Comparison of ENCODE assay signal across 1 cellular context in the genomic region with DNA sequence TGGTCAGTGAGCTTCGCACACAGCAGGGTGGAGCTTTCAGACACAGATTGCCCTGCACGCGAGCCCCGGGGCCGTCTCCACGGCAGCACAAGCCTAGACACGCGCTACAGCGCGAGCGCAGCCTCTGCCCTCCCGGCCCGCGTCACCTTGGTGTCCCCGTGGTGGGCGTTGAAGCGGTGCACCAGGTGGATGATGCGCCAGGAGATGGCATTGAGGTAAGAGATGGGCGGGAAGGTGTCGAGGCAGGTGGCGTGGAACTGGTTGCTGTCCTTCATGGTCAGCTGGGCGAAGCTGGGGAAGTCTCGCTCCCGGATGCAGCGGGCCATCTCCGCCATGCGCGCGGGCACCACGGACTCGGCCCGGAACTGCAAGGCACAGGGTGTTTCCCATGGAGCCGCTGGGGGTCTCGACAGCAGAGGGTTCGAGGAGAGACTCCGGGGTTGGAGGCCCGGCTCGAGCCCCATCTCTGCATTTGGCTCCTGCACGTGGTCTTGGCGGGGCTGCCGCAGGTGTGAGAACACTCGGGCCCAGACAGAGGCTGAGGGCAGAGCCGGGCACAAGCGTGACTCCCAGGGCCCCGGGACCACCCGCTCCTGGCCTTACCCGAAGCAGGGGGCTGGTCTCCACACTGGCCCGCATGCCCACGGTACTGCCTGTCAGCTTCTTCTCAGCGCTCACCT.
TF ChIP-seq lines count a peak whose summit lies in the region.

No MANE protein-coding gene starts in this region.

TF ChIP-seq in HepG2, 621 proteins besides CTCF, POLR2A, EP300 and RAD21 (continues in another document):
- TF ChIP-seq KAT2B (IDR thresholded peaks at IDR 0.05; ENCODE audit: borderline replicate concordance, low read depth, low read length) (no peak), TOPORS (CRISPR knock-in tag; IDR thresholded peaks at IDR 0.05) (peak; percentile 59; the same call in 1 of the 2 replicates), SRSF9 (IDR thresholded peaks at IDR 0.05; ENCODE audit: borderline replicate concordance, insufficient read depth, low read depth, low read length, poor library complexity, severe bottlenecking) (no peak), MXD4 (CRISPR knock-in tag; IDR thresholded peaks at IDR 0.05) (no peak), ZNF850 (CRISPR knock-in tag; conservative IDR thresholded peaks at IDR 0.05) (no peak), FOSL1 (CRISPR knock-in tag; IDR thresholded peaks at IDR 0.05; ENCODE audit: borderline replicate concordance) (no peak), ZNF460 (CRISPR knock-in tag; IDR thresholded peaks at IDR 0.05; ENCODE audit: borderline replicate concordance) (no peak), SAFB2 (CRISPR knock-in tag; IDR thresholded peaks at IDR 0.05; ENCODE audit: borderline replicate concordance, low read depth) (peak; percentile 52; the same call in 1 of the 2 replicates), ZZZ3 (CRISPR knock-in tag; IDR thresholded peaks at IDR 0.05; ENCODE audit: borderline replicate concordance) (no peak), ZNF788 (CRISPR knock-in tag; IDR thresholded peaks at IDR 0.05; ENCODE audit: borderline replicate concordance) (no peak), ZNF776 (CRISPR knock-in tag; IDR thresholded peaks at IDR 0.05) (0 out of 2 replicates have a peak, but pooled peaks have one; percentile 35), TMF1 (CRISPR knock-in tag; IDR thresholded peaks at IDR 0.05; ENCODE audit: low read depth) (0 out of 2 replicates have a peak, but pooled peaks have one; percentile 36), ZBTB42 (CRISPR knock-in tag; IDR thresholded peaks at IDR 0.05) (no peak), MTA1 (CRISPR knock-in tag; IDR thresholded peaks at IDR 0.05; ENCODE audit: borderline replicate concordance) (no peak), PTBP1 (IDR thresholded peaks at IDR 0.05; ENCODE audit: low read depth, low read length, poor library complexity, severe bottlenecking) (no peak), KLF15 (CRISPR knock-in tag; IDR thresholded peaks at IDR 0.05; ENCODE audit: borderline replicate concordance) (no peak), ZSCAN9 (CRISPR knock-in tag; IDR thresholded peaks at IDR 0.05; ENCODE audit: borderline replicate concordance) (no peak), CCAR2 (optimal IDR thresholded peaks at IDR 0.05; ENCODE audit: low read depth, low read length) (no peak), MEIS1 (CRISPR knock-in tag; IDR thresholded peaks at IDR 0.05; ENCODE audit: borderline replicate concordance) (0 out of 2 replicates have a peak, but pooled peaks have one; percentile 41), GABPB1 (CRISPR knock-in tag; IDR thresholded peaks at IDR 0.05) (0 out of 2 replicates have a peak, but pooled peaks have one; percentile 12), MAFF (IDR thresholded peaks at IDR 0.05; ENCODE audit: low read depth, low read length) (no peak)
- TF ChIP-seq, protein P1, sequence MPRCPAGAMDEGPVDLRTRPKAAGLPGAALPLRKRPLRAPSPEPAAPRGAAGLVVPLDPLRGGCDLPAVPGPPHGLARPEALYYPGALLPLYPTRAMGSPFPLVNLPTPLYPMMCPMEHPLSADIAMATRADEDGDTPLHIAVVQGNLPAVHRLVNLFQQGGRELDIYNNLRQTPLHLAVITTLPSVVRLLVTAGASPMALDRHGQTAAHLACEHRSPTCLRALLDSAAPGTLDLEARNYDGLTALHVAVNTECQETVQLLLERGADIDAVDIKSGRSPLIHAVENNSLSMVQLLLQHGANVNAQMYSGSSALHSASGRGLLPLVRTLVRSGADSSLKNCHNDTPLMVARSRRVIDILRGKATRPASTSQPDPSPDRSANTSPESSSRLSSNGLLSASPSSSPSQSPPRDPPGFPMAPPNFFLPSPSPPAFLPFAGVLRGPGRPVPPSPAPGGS (CRISPR knock-in tag; IDR thresholded peaks at IDR 0.05), result no peak
- TF ChIP-seq, protein P2, sequence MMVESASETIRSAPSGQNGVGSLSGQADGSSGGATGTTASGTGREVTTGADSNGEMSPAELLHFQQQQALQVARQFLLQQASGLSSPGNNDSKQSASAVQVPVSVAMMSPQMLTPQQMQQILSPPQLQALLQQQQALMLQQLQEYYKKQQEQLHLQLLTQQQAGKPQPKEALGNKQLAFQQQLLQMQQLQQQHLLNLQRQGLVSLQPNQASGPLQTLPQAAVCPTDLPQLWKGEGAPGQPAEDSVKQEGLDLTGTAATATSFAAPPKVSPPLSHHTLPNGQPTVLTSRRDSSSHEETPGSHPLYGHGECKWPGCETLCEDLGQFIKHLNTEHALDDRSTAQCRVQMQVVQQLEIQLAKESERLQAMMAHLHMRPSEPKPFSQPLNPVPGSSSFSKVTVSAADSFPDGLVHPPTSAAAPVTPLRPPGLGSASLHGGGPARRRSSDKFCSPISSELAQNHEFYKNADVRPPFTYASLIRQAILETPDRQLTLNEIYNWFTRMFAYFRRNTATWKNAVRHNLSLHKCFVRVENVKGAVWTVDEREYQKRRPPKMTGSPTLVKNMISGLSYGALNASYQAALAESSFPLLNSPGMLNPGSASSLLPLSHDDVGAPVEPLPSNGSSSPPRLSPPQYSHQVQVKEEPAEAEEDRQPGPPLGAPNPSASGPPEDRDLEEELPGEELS (CRISPR knock-in tag; IDR thresholded peaks at IDR 0.05), result no peak
- TF ChIP-seq, protein P3, sequence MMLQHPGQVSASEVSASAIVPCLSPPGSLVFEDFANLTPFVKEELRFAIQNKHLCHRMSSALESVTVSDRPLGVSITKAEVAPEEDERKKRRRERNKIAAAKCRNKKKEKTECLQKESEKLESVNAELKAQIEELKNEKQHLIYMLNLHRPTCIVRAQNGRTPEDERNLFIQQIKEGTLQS (CRISPR knock-in tag; IDR thresholded peaks at IDR 0.05), result no peak
- TF ChIP-seq, protein P4, sequence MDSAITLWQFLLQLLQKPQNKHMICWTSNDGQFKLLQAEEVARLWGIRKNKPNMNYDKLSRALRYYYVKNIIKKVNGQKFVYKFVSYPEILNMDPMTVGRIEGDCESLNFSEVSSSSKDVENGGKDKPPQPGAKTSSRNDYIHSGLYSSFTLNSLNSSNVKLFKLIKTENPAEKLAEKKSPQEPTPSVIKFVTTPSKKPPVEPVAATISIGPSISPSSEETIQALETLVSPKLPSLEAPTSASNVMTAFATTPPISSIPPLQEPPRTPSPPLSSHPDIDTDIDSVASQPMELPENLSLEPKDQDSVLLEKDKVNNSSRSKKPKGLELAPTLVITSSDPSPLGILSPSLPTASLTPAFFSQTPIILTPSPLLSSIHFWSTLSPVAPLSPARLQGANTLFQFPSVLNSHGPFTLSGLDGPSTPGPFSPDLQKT (CRISPR knock-in tag; IDR thresholded peaks at IDR 0.05; ENCODE audit: borderline replicate concordance), result no peak
- TF ChIP-seq, protein P5, sequence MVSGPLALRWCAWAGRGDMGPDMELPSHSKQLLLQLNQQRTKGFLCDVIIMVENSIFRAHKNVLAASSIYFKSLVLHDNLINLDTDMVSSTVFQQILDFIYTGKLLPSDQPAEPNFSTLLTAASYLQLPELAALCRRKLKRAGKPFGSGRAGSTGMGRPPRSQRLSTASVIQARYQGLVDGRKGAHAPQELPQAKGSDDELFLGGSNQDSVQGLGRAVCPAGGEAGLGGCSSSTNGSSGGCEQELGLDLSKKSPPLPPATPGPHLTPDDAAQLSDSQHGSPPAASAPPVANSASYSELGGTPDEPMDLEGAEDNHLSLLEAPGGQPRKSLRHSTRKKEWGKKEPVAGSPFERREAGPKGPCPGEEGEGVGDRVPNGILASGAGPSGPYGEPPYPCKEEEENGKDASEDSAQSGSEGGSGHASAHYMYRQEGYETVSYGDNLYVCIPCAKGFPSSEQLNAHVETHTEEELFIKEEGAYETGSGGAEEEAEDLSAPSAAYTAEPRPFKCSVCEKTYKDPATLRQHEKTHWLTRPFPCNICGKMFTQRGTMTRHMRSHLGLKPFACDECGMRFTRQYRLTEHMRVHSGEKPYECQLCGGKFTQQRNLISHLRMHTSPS (CRISPR knock-in tag; IDR thresholded peaks at IDR 0.05; ENCODE audit: low read depth), result no peak
- TF ChIP-seq, protein P6, sequence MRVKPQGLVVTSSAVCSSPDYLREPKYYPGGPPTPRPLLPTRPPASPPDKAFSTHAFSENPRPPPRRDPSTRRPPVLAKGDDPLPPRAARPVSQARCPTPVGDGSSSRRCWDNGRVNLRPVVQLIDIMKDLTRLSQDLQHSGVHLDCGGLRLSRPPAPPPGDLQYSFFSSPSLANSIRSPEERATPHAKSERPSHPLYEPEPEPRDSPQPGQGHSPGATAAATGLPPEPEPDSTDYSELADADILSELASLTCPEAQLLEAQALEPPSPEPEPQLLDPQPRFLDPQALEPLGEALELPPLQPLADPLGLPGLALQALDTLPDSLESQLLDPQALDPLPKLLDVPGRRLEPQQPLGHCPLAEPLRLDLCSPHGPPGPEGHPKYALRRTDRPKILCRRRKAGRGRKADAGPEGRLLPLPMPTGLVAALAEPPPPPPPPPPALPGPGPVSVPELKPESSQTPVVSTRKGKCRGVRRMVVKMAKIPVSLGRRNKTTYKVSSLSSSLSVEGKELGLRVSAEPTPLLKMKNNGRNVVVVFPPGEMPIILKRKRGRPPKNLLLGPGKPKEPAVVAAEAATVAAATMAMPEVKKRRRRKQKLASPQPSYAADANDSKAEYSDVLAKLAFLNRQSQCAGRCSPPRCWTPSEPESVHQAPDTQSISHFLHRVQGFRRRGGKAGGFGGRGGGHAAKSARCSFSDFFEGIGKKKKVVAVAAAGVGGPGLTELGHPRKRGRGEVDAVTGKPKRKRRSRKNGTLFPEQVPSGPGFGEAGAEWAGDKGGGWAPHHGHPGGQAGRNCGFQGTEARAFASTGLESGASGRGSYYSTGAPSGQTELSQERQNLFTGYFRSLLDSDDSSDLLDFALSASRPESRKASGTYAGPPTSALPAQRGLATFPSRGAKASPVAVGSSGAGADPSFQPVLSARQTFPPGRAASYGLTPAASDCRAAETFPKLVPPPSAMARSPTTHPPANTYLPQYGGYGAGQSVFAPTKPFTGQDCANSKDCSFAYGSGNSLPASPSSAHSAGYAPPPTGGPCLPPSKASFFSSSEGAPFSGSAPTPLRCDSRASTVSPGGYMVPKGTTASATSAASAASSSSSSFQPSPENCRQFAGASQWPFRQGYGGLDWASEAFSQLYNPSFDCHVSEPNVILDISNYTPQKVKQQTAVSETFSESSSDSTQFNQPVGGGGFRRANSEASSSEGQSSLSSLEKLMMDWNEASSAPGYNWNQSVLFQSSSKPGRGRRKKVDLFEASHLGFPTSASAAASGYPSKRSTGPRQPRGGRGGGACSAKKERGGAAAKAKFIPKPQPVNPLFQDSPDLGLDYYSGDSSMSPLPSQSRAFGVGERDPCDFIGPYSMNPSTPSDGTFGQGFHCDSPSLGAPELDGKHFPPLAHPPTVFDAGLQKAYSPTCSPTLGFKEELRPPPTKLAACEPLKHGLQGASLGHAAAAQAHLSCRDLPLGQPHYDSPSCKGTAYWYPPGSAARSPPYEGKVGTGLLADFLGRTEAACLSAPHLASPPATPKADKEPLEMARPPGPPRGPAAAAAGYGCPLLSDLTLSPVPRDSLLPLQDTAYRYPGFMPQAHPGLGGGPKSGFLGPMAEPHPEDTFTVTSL (CRISPR knock-in tag; IDR thresholded peaks at IDR 0.05; ENCODE audit: borderline replicate concordance), result no peak
- TF ChIP-seq, protein P7, sequence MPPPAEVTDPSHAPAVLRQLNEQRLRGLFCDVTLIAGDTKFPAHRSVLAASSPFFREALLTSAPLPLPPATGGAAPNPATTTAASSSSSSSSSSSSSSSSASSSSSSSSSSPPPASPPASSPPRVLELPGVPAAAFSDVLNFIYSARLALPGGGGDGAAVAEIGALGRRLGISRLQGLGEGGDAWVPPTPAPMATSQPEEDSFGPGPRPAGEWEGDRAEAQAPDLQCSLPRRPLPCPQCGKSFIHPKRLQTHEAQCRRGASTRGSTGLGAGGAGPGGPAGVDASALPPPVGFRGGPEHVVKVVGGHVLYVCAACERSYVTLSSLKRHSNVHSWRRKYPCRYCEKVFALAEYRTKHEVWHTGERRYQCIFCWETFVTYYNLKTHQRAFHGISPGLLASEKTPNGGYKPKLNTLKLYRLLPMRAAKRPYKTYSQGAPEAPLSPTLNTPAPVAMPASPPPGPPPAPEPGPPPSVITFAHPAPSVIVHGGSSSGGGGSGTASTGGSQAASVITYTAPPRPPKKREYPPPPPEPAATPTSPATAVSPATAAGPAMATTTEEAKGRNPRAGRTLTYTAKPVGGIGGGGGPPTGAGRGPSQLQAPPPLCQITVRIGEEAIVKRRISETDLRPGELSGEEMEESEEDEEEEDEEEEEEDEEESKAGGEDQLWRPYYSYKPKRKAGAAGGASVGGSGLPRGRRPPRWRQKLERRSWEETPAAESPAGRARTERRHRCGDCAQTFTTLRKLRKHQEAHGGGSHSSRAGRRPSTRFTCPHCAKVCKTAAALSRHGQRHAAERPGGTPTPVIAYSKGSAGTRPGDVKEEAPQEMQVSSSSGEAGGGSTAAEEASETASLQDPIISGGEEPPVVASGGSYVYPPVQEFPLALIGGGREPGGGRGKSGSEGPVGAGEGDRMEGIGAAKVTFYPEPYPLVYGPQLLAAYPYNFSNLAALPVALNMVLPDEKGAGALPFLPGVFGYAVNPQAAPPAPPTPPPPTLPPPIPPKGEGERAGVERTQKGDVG (CRISPR knock-in tag; IDR thresholded peaks at IDR 0.05; ENCODE audit: borderline replicate concordance), result no peak
- TF ChIP-seq, protein P8, sequence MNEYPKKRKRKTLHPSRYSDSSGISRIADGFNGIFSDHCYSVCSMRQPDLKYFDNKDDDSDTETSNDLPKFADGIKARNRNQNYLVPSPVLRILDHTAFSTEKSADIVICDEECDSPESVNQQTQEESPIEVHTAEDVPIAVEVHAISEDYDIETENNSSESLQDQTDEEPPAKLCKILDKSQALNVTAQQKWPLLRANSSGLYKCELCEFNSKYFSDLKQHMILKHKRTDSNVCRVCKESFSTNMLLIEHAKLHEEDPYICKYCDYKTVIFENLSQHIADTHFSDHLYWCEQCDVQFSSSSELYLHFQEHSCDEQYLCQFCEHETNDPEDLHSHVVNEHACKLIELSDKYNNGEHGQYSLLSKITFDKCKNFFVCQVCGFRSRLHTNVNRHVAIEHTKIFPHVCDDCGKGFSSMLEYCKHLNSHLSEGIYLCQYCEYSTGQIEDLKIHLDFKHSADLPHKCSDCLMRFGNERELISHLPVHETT (CRISPR knock-in tag; conservative IDR thresholded peaks at IDR 0.05), result no peak
